16 cellular contexts compared by ENCODE assay signal in the genomic region with DNA sequence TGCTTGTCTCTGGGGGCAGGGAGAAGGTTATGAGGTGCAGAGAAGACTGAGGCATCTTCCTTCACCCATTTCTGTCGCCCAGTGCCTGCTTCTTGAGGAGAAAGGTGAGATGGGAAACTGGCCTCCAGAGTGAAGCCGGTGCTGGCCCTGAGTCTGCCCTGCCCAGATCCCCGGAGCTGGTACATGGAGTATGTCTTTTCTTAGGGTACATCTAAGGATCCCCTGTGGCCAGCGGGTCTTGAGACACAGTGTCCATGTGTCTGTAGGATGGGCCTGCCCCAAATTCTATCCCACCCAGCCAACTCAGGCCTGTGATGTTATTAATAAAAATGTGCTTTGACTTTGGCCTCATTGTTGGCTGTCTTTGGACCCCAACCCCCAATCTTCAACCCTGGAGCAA. TPM values are rescaled to one million over a fixed set of nuclear protein-coding genes. Genes with fewer than 3 reads are reported as not detected.
A peak's percentile ranks its signal among the peaks of the same experiment; 100 is the strongest.
DNase-seq lines count a peak whose midpoint lies in the region; ATAC-seq, FAIRE-seq and TF ChIP-seq lines count a peak whose summit lies in the region.
"Had no signal": no experiment of that assay in that cellular context is flagged by ENCODE, and none has a peak within 500 bp of the region (broad histone marks: within the 10 kb centered on the region; RNA-seq: fewer than 3 reads in every experiment).

No MANE protein-coding gene starts in this region.

- H4K20me1 ChIP-seq in HepG2 (ENCODE audit: insufficient read depth, low read length), result no peaks in the 10 kb centered on the region

- H3K27ac ChIP-seq in HepG2 (ENCODE audit: extremely low read length, insufficient read depth, low read length) (no peak overlapping the region), right lobe of liver (no peak overlapping the region), gastroesophageal sphincter (peak overlapping the region in 3 of 4 donors; percentile 52 to 69 (median 60)), mesendoderm (ENCODE audit: low read depth, low read length) (no peak overlapping the region)
- H3K27ac ChIP-seq in effector memory CD4-positive, alpha-beta T cell (ENCODE audit: insufficient read depth, low read length, poor library complexity, severe bottlenecking), result no peak overlapping the region

- no TSS peak for BruUV-seq in HepG2 (replicated peaks; lab: Mats Ljungman, UMichigan)

- no peak for TF ChIP-seq RAD21 in HepG2 (CRISPR knock-in tag; IDR thresholded peaks at IDR 0.05)

- FAIRE-seq in HepG2 (lab: Jason Lieb, UNC), result no peak
- FAIRE-seq: D721Med had no signal

- H3K56ac ChIP-seq in mesendoderm (ENCODE audit: low read length), result no peak overlapping the region

- no peaks in the 10 kb centered on the region for H3K79me1 ChIP-seq in mesendoderm (ENCODE audit: low read length)

- TF ChIP-seq CTCF in HepG2 (CRISPR knock-in tag; IDR thresholded peaks at IDR 0.05) (no peak), right lobe of liver (IDR thresholded peaks at IDR 0.05) (no peak), gastroesophageal sphincter (IDR thresholded peaks at IDR 0.05) (no peak)

- no peak overlapping the region for H2BK120ac ChIP-seq in mesendoderm (ENCODE audit: low read depth, low read length)

- no peak overlapping the region for H3K4ac ChIP-seq in mesendoderm (ENCODE audit: low read depth, low read length)

- no peak for TF ChIP-seq EP300 in HepG2 (IDR thresholded peaks at IDR 0.05; ENCODE audit: low read depth in 2 of 2, low read length in 2 of 2)
- no peak for TF ChIP-seq EP300 in HepG2 (CRISPR knock-in tag; IDR thresholded peaks at IDR 0.05; ENCODE audit: borderline replicate concordance)
- no peak for TF ChIP-seq EP300 in gastroesophageal sphincter (IDR thresholded peaks at IDR 0.05)

- H3K79me2 ChIP-seq in HepG2 (ENCODE audit: insufficient read depth, low read length) (no peaks in the 10 kb centered on the region), mesendoderm (ENCODE audit: control insufficient read depth, insufficient read depth, low read length) (no peaks in the 10 kb centered on the region)

- intact Hi-C loops in HepG2 (cut with micrococcal nuclease; ENCODE audit: unreplicated experiment) (loop anchor here (2.0 kb wide), 1 partner anchor 156 kb away; no protein-coding TSS in a partner anchor), right lobe of liver (cut with DNase I) (loop anchor here in 1 of 2 donors (10.0 kb wide), 1 partner anchor 176 kb away; no protein-coding TSS in a partner anchor), sciatic nerve (cut with DNase I) (loop anchor here (5.0 kb wide), 1 partner anchor 108 kb away; no protein-coding TSS in a partner anchor)

- H2AFZ ChIP-seq in HepG2 (ENCODE audit: low read length), result no peak overlapping the region

- CTCF ChIA-PET in HepG2 (lab: Yijun Ruan, JAX; ENCODE audit: low intra/inter-chr PET ratio, low total read pairs), result interaction anchor here (1.0 to 4.1 kb wide), 5 partner anchors 19 to 111 kb away, joined by 6 to 72 read pairs (median 23); no protein-coding TSS in a partner anchor

- 39% methylated on average over 3 of the region's 4 CpGs for WGBS in HepG2 (ENCODE audit: low lambda C conversion rate)
- 87% methylated on average over 3 of the region's 4 CpGs for WGBS in right lobe of liver (ENCODE audit: insufficient coverage, low coverage, low lambda C conversion rate, missing lambda C conversion rate)
- WGBS in gastroesophageal sphincter (ENCODE audit: low coverage in 1 of 2), 2 donors, result no CpG with 5 or more reads among the region's 4 CpGs
- no CpG with 5 or more reads among the region's 4 CpGs for WGBS in mesendoderm (ENCODE audit: extremely low coverage, insufficient coverage, low lambda C conversion rate)

- in situ Hi-C loops in HepG2 (cut with HindIII; ENCODE audit: extremely low pct_ligation_motif_present, low pct_unique_long_range_greater_than_20kb), result loop anchor here (5.0 kb wide), 3 partner anchors 33 to 113 kb away; partner anchors contain the start of gene ITPR3

- H3K9ac ChIP-seq in HepG2 (ENCODE audit: insufficient read depth, low read depth, low read length) (no peak overlapping the region), mesendoderm (ENCODE audit: low read length) (no peak overlapping the region)

- H3K36me3 ChIP-seq in HepG2 (replicated peaks in 1 of 2; ENCODE audit: control insufficient read depth in 1 of 2, insufficient read depth in 2 of 2, low read length in 2 of 2), result no peaks in the 10 kb centered on the region
- no peaks in the 10 kb centered on the region for H3K36me3 ChIP-seq in right lobe of liver
- no peaks in the 10 kb centered on the region for H3K36me3 ChIP-seq in gastroesophageal sphincter
- no peaks in the 10 kb centered on the region for H3K36me3 ChIP-seq in effector memory CD4-positive, alpha-beta T cell (ENCODE audit: control insufficient read depth, insufficient read depth, low read length)
- no peaks in the 10 kb centered on the region for H3K36me3 ChIP-seq in mesendoderm (ENCODE audit: control insufficient read depth, insufficient read depth, low read length)
- H3K36me3 ChIP-seq: prostate gland had no signal

- no peak for ATAC-seq in HepG2
- no peak for ATAC-seq in right lobe of liver
- no peak for ATAC-seq in gastroesophageal sphincter
- ATAC-seq in sciatic nerve, result no peak
- ATAC-seq: activated naive CD4-positive, alpha-beta T cell treated with anti-CD3 and anti-CD28 coated beads, Interleukin-2, amount 50 U/mL, for 72 hours; activated T-cell treated with anti-CD3 and anti-CD28 coated beads, Interleukin-2, amount 50 U/mL, for 72 hours had no signal

- peak overlapping the region in 1 of 3 experiments; percentile 72; a peak in 1 of 6 replicates for H3K4me3 ChIP-seq in HepG2 (replicated peaks in 1 of 3; ENCODE audit: insufficient read depth in 1 of 3, low read depth in 2 of 3, low read length in 3 of 3)
- no peak overlapping the region for H3K4me3 ChIP-seq in right lobe of liver
- H3K4me3 ChIP-seq in gastroesophageal sphincter, result no peak overlapping the region
- no peak overlapping the region for H3K4me3 ChIP-seq in effector memory CD4-positive, alpha-beta T cell (ENCODE audit: insufficient read depth, low read depth, low read length, poor library complexity, severe bottlenecking)
- no peak overlapping the region for H3K4me3 ChIP-seq in mesendoderm (ENCODE audit: low read length)
- H3K4me3 ChIP-seq: coronary artery, prostate gland had no signal

- POLR2A ChIA-PET in HepG2 (lab: Yijun Ruan, JAX), result interaction anchor here (1.8 to 3.0 kb wide), 3 partner anchors 44 to 172 kb away, joined by 14 to 23 read pairs (median 21); partner anchors contain the start of gene UQCC2

- TF ChIP-seq POLR2A in HepG2 (IDR thresholded peaks at IDR 0.05; ENCODE audit: insufficient read depth in 1 of 2, low read depth in 2 of 2, low read length in 2 of 2), result no peak
- no peak for TF ChIP-seq POLR2A in right lobe of liver (IDR thresholded peaks at IDR 0.05)
- TF ChIP-seq POLR2A in gastroesophageal sphincter (IDR thresholded peaks at IDR 0.05), result no peak

- no peak overlapping the region for H2AK5ac ChIP-seq in mesendoderm (ENCODE audit: low read length)

- no peak overlapping the region for H2BK5ac ChIP-seq in mesendoderm (ENCODE audit: low read length)

- no peak overlapping the region for H2BK15ac ChIP-seq in mesendoderm (replicated peaks; ENCODE audit: low read depth)

- no peak overlapping the region for H3K23ac ChIP-seq in mesendoderm (ENCODE audit: low read length)

- no peak overlapping the region for H3K18ac ChIP-seq in mesendoderm (ENCODE audit: low read length)

- H3K9me3 ChIP-seq in HepG2 (ENCODE audit: low read length) (no peaks in the 10 kb centered on the region), right lobe of liver (no peaks in the 10 kb centered on the region), gastroesophageal sphincter (no peaks in the 10 kb centered on the region)
- no peaks in the 10 kb centered on the region for H3K9me3 ChIP-seq in effector memory CD4-positive, alpha-beta T cell (ENCODE audit: control insufficient read depth, low read length)
- H3K9me3 ChIP-seq: prostate gland had no signal

- H3K4me1 ChIP-seq in HepG2 (ENCODE audit: insufficient read depth, low read length) (peaks cover 55% of the 10 kb centered on the region), right lobe of liver (peaks cover 0 to 11% (median 0%) of the 10 kb centered on the region in 4 donors), gastroesophageal sphincter (peaks cover 0 to 36% (median 15%) of the 10 kb centered on the region in 3 donors), mesendoderm (ENCODE audit: control insufficient read depth, low read depth, low read length) (peaks cover 6% of the 10 kb centered on the region)
- peaks cover 21% of the 10 kb centered on the region for H3K4me1 ChIP-seq in effector memory CD4-positive, alpha-beta T cell (ENCODE audit: control insufficient read depth, insufficient read depth, low read length, poor library complexity, severe bottlenecking)
- H3K4me1 ChIP-seq: prostate gland had no signal

- H3K4me2 ChIP-seq in HepG2 (ENCODE audit: low read depth, low read length) (peak overlapping the region; percentile 94; the same call in 1 of the 2 replicates), mesendoderm (ENCODE audit: low read length) (no peak overlapping the region)

- H4K8ac ChIP-seq in mesendoderm (ENCODE audit: low read depth, low read length), result no peak overlapping the region

- H4K5ac ChIP-seq in mesendoderm (ENCODE audit: low read length), result no peak overlapping the region

- H3K27me3 ChIP-seq in HepG2 (ENCODE audit: control insufficient read depth in 1 of 2, insufficient read depth in 2 of 2, low read length in 2 of 2), result 0 out of 5 replicates have a peak, but pooled peaks cover 0 to 3% of the 10 kb centered on the region in 2 experiments
- no peaks in the 10 kb centered on the region for H3K27me3 ChIP-seq in right lobe of liver
- H3K27me3 ChIP-seq in gastroesophageal sphincter, result peaks cover 15% of the 10 kb centered on the region
- no peaks in the 10 kb centered on the region for H3K27me3 ChIP-seq in effector memory CD4-positive, alpha-beta T cell (replicated peaks; ENCODE audit: control insufficient read depth, insufficient read depth, low read length, poor library complexity, severe bottlenecking)
- H3K27me3 ChIP-seq in mesendoderm (ENCODE audit: insufficient read depth, low read length, poor library complexity), result no peaks in the 10 kb centered on the region

- DNase-seq in HepG2 (ENCODE audit: low spot score) (no peak), right lobe of liver (no peak), sciatic nerve (ENCODE audit: low spot score) (peak; percentile 59), mesendoderm (no peak), SKM-1 treated with dmso at 0.1 percent for 144 hours (lab: John Stamatoyannopoulos, UW; ENCODE audit: unreplicated experiment) (no peak)
- no peak for DNase-seq in effector memory CD4-positive, alpha-beta T cell
- no peak for DNase-seq in activated naive CD4-positive, alpha-beta T cell (lab: John Stamatoyannopoulos, UW)
- DNase-seq: activated CD4-positive, CD25-positive, alpha-beta regulatory T cell treated with anti-CD3 and anti-CD28 coated beads, Interleukin-2, amount 50 U/mL, for 72 hours; NCI-H2107; stimulated activated CD4-positive, alpha-beta T cell treated with anti-CD3 and anti-CD28 coated beads, Interleukin-12 subunit alpha, Interleukin-12 subunit beta, amount 100 ng/mL, for 4 hours had no signal

RNA-seq across cellular contexts. Expression of gene BAK1, which starts 8.8 kb away (rescaled TPM):
- total RNA-seq in HepG2 (2016; rRNA removed; fragmentation: Illumina TruSeq; extraction: Trizol) (23.8 and 25.9 TPM in 2 replicates), right lobe of liver (10 to 100 TPM in 2 of 6 experiments, 1 to 10 TPM in 4; 4.4 to 11.4 (median 6.5) TPM), gastroesophageal sphincter (10 to 100 TPM in 2 of 4 donors, 1 to 10 TPM in 2; 7.3 to 14.3 (median 11.0) TPM), sciatic nerve (10.7 TPM)
- total RNA-seq in HepG2 (2016; cell fraction: cytosol; rRNA removed; fragmentation: Illumina TruSeq; extraction: Trizol; ENCODE audit: low read depth), result 16.2 and 22.7 TPM in 2 replicates
- total RNA-seq in HepG2 (2016; cell fraction: insoluble cytoplasmic fraction; rRNA removed; fragmentation: Illumina TruSeq; extraction: Trizol), result 24.2 and 26.8 TPM in 2 replicates
- 40.6 and 46.1 TPM in 2 replicates for total RNA-seq in HepG2 (2016; cell fraction: membrane; rRNA removed; fragmentation: Illumina TruSeq; extraction: Trizol)
- total RNA-seq in HepG2 (2016; cell fraction: nucleus; rRNA removed; fragmentation: Illumina TruSeq; extraction: Trizol), result 11.2 and 14.0 TPM in 2 replicates
- 15.0 and 22.2 TPM in 2 replicates for polyA plus RNA-seq in HepG2 (2011; rRNA removed)
- 19.9 and 23.5 TPM in 2 replicates for polyA plus RNA-seq in HepG2 (2011; cell fraction: cytosol; rRNA removed)
- polyA plus RNA-seq in HepG2 (2011; cell fraction: nucleus; rRNA removed), result 13.5 and 15.1 TPM in 2 replicates
- polyA plus RNA-seq in HepG2 (2012), result 10.2 and 16.3 TPM in 2 replicates
- 21.1 and 27.3 TPM in 2 replicates for polyA plus RNA-seq in HepG2 (2016; cell fraction: cytosol; fragmentation: Illumina TruSeq; extraction: Trizol; ENCODE audit: low read depth)
- 25.7 and 28.6 TPM in 2 replicates for polyA plus RNA-seq in HepG2 (2016; cell fraction: insoluble cytoplasmic fraction; fragmentation: Illumina TruSeq; extraction: Trizol; ENCODE audit: low read depth)
- polyA plus RNA-seq in HepG2 (2016; cell fraction: membrane; fragmentation: Illumina TruSeq; extraction: Trizol; ENCODE audit: low read depth), result 36.0 and 39.7 TPM in 2 replicates
- polyA plus RNA-seq in HepG2 (2016; cell fraction: nucleus; fragmentation: Illumina TruSeq; extraction: Trizol; ENCODE audit: insufficient read depth, low read depth), result 24.6 and 25.1 TPM in 2 replicates
- polyA minus RNA-seq in HepG2 (2011; rRNA and poly(A)+ RNA removed; ENCODE audit: low replicate concordance), result 38.8 and 50.3 TPM in 2 replicates
- polyA minus RNA-seq in HepG2 (2011; cell fraction: cytosol; rRNA and poly(A)+ RNA removed), result 14.0 and 16.7 TPM in 2 replicates
- polyA minus RNA-seq in HepG2 (2011; cell fraction: nucleus; rRNA and poly(A)+ RNA removed), result 7.6 and 8.2 TPM in 2 replicates
- 20.5 TPM for polyA plus RNA-seq in mesendoderm (2013, experiment 1 of 2)
- 21.1 TPM for polyA plus RNA-seq in mesendoderm (2013, experiment 2 of 2)

RNA-seq across cellular contexts. Expression of gene ITPR3, which starts 32.2 kb away (rescaled TPM):
- 3.4 and 3.8 TPM in 2 replicates for total RNA-seq in HepG2 (2016; rRNA removed; fragmentation: Illumina TruSeq; extraction: Trizol)
- 0.30 and 0.44 TPM in 2 replicates for total RNA-seq in HepG2 (2016; cell fraction: cytosol; rRNA removed; fragmentation: Illumina TruSeq; extraction: Trizol; ENCODE audit: low read depth)
- total RNA-seq in HepG2 (2016; cell fraction: insoluble cytoplasmic fraction; rRNA removed; fragmentation: Illumina TruSeq; extraction: Trizol), result 2.6 and 4.1 TPM in 2 replicates
- 1.5 and 1.7 TPM in 2 replicates for total RNA-seq in HepG2 (2016; cell fraction: membrane; rRNA removed; fragmentation: Illumina TruSeq; extraction: Trizol)
- 5.0 and 5.8 TPM in 2 replicates for total RNA-seq in HepG2 (2016; cell fraction: nucleus; rRNA removed; fragmentation: Illumina TruSeq; extraction: Trizol)
- polyA plus RNA-seq in HepG2 (2011; rRNA removed), result 21.4 and 27.4 TPM in 2 replicates
- polyA plus RNA-seq in HepG2 (2011; cell fraction: cytosol; rRNA removed), result 11.6 and 15.9 TPM in 2 replicates
- polyA plus RNA-seq in HepG2 (2011; cell fraction: nucleus; rRNA removed), result 175 and 242 TPM in 2 replicates
- 10.0 and 18.8 TPM in 2 replicates for polyA plus RNA-seq in HepG2 (2012)
- polyA plus RNA-seq in HepG2 (2016; cell fraction: cytosol; fragmentation: Illumina TruSeq; extraction: Trizol; ENCODE audit: low read depth), result 0.20 and 0.24 TPM in 2 replicates
- polyA plus RNA-seq in HepG2 (2016; cell fraction: insoluble cytoplasmic fraction; fragmentation: Illumina TruSeq; extraction: Trizol; ENCODE audit: low read depth), result 1.6 and 2.3 TPM in 2 replicates
- polyA plus RNA-seq in HepG2 (2016; cell fraction: membrane; fragmentation: Illumina TruSeq; extraction: Trizol; ENCODE audit: low read depth), result 0.54 and 0.78 TPM in 2 replicates
- polyA plus RNA-seq in HepG2 (2016; cell fraction: nucleus; fragmentation: Illumina TruSeq; extraction: Trizol; ENCODE audit: insufficient read depth, low read depth), result 11.8 and 13.7 TPM in 2 replicates
- 47.0 and 79.8 TPM in 2 replicates for polyA minus RNA-seq in HepG2 (2011; rRNA and poly(A)+ RNA removed; ENCODE audit: low replicate concordance)
- polyA minus RNA-seq in HepG2 (2011; cell fraction: cytosol; rRNA and poly(A)+ RNA removed), result 20.4 and 20.8 TPM in 2 replicates
- polyA minus RNA-seq in HepG2 (2011; cell fraction: nucleus; rRNA and poly(A)+ RNA removed), result 36.2 and 39.1 TPM in 2 replicates
- total RNA-seq in right lobe of liver, result 1 to 10 TPM in 4 of 6 experiments, under 1 TPM in 2; 0.79 to 3.5 (median 1.6) TPM
- 10 to 100 TPM; 11.8 to 25.0 (median 19.6) TPM for total RNA-seq in gastroesophageal sphincter
- 88.6 TPM for total RNA-seq in sciatic nerve
- polyA plus RNA-seq in mesendoderm (2013, experiment 1 of 2), result 9.8 TPM
- polyA plus RNA-seq in mesendoderm (2013, experiment 2 of 2), result 9.6 TPM

Comparison
In these comparisons a context has a peak if more than half of its experiments do, and no peak if none do; other contexts are left out.
1. H3K27ac ChIP-seq: peak in gastroesophageal sphincter (3 of 4); none in HepG2 (single experiment), right lobe of liver (0 of 3), effector memory CD4-positive, alpha-beta T cell (single experiment) and mesendoderm (single experiment).